14 cellular contexts compared by ENCODE assay signal in the genomic region with DNA sequence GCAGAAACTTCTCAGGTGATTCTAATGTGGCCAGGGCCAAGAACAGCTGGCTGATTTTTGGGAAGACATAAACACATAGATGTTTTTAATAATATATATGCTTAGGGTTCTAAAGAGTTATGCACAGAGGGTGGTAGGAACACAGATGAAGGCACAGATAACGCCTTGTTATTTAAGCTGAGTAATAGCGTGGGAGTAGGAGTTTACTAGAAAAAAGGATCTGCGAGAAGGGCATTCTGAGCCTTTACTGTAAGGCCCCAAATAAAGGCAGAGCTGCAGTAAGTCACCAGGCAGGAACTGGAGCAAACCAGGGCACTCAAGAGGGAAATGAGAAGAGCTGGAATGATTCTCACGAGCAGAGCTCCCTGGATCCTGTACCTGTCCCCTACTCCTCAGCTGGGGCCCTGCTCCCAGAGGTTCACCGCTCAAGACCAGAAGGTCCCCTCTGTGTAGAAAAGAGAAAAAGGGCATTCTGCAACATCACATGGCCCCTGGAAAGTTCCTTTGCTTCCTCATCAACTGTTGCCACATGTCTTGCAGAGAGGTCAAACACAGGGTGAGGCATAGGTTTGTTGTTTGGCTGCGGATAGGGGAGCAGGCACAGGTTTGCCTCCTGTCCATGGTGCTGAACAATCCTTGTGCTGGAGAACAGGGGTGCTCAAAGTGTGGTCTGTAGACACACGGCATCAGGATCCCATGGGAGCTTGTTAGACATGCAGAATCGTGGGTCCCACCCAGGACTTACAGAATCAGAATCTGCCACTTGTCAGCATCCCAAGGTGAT.
DNase-seq lines count a peak whose midpoint lies in the region; ATAC-seq and TF ChIP-seq lines count a peak whose summit lies in the region.
"Had no signal": no experiment of that assay in that cellular context is flagged by ENCODE, and none has a peak within 500 bp of the region (broad histone marks: within the 10 kb centered on the region; RNA-seq: fewer than 3 reads in every experiment).

No MANE protein-coding gene starts in this region.

- TF ChIP-seq CTCF in mammary epithelial cell (conservative IDR thresholded peaks at IDR 0.05 in 1 of 2, IDR thresholded peaks at IDR 0.05 in 1 of 2; ENCODE audit: extremely low read depth in 1 of 2, insufficient read depth in 1 of 2, low read depth in 1 of 2, low read length in 2 of 2) (no peak), liver (IDR thresholded peaks at IDR 0.05; ENCODE audit: low read depth, low read length, missing input control) (no peak)

- H4K20me1 ChIP-seq in mammary epithelial cell (ENCODE audit: insufficient read depth, low read length): no peaks in the 10 kb centered on the region

- H3K9ac ChIP-seq in mammary epithelial cell (ENCODE audit: insufficient read depth, low read length) (no peak overlapping the region), liver (ENCODE audit: low read depth in 1 of 2, low read length in 2 of 2) (no peak overlapping the region)
- H3K9ac ChIP-seq: BLaER1 treated with 17β-estradiol and CSF1 and Interleukin-3, amounts not matched to agents 10 nM and 100 nM had no signal

- H2AFZ ChIP-seq in mammary epithelial cell (ENCODE audit: low read depth, low read length): no peak overlapping the region

- H3K79me2 ChIP-seq in mammary epithelial cell (ENCODE audit: insufficient read depth, low read length): no peaks in the 10 kb centered on the region

- intact Hi-C loops in mammary epithelial cell (cut with micrococcal nuclease): no loop called here

- 51% methylated on average over 8 of the region's 8 CpGs for WGBS in mammary epithelial cell (ENCODE audit: low coverage, missing lambda C conversion rate)
- 62% methylated on average over 8 of the region's 8 CpGs for WGBS in liver

- in situ Hi-C loops in mammary epithelial cell (cut with MboI; ENCODE audit: low sequenced_read_pairs in 2 of 2): no loop called here

- no TSS peak for BruUV-seq in mammary epithelial cell (replicated peaks; lab: Mats Ljungman, UMichigan)

- H3K4me1 ChIP-seq in mammary epithelial cell (ENCODE audit: insufficient read depth, low read length) (no peaks in the 10 kb centered on the region), liver (ENCODE audit: control insufficient read depth in 4 of 4, insufficient read depth in 4 of 4, low read length in 3 of 4) (no peaks in the 10 kb centered on the region)
- H3K4me1 ChIP-seq: ascending aorta, vagina had no signal

- dilution Hi-C loops in mammary epithelial cell (cut with HindIII; ENCODE audit: low sequenced_read_pairs): no loop called here

- H3K4me3 ChIP-seq in mammary epithelial cell (replicated peaks in 1 of 3; ENCODE audit: insufficient read depth in 1 of 3, low read depth in 2 of 3, low read length in 3 of 3) (no peak overlapping the region), liver (ENCODE audit: low read depth in 1 of 3, low read length in 3 of 3) (no peak overlapping the region)
- H3K4me3 ChIP-seq: ascending aorta; BLaER1 treated with 17β-estradiol and CSF1 and Interleukin-3, amounts not matched to agents 10 nM and 100 nM; vagina had no signal

- H3K36me3 ChIP-seq in mammary epithelial cell (ENCODE audit: insufficient read depth, low read length) (no peaks in the 10 kb centered on the region), liver (ENCODE audit: control insufficient read depth in 4 of 4, insufficient read depth in 3 of 4, low read depth in 1 of 4, low read length in 3 of 4) (no peaks in the 10 kb centered on the region)
- H3K36me3 ChIP-seq: ascending aorta; BLaER1 treated with 17β-estradiol and CSF1 and Interleukin-3, amounts not matched to agents 10 nM and 100 nM; vagina had no signal

- no peak overlapping the region for H3K27ac ChIP-seq in mammary epithelial cell (ENCODE audit: insufficient read depth, low read depth, low read length)
- H3K27ac ChIP-seq in liver (ENCODE audit: low read depth in 1 of 2, low read length in 2 of 2): no peak overlapping the region
- H3K27ac ChIP-seq: ascending aorta; BLaER1 treated with 17β-estradiol and CSF1 and Interleukin-3, amounts not matched to agents 10 nM and 100 nM; vagina had no signal

- TF ChIP-seq RAD21 in liver (IDR thresholded peaks at IDR 0.05): no peak

- H3K27me3 ChIP-seq in mammary epithelial cell (ENCODE audit: insufficient read depth, low read length): no peaks in the 10 kb centered on the region
- peaks cover 0 to 4% (median 0%) of the 10 kb centered on the region in 4 donors for H3K27me3 ChIP-seq in liver (ENCODE audit: control insufficient read depth in 4 of 4, insufficient read depth in 4 of 4, low read length in 3 of 4)
- H3K27me3 ChIP-seq: ascending aorta; BLaER1 treated with 17β-estradiol and CSF1 and Interleukin-3, amounts not matched to agents 10 nM and 100 nM; vagina had no signal

- H3K9me3 ChIP-seq in mammary epithelial cell (replicated peaks; ENCODE audit: insufficient read depth, low read length): no peaks in the 10 kb centered on the region
- H3K9me3 ChIP-seq in liver (ENCODE audit: control insufficient read depth in 4 of 4, low read length in 3 of 4): no peaks in the 10 kb centered on the region
- H3K9me3 ChIP-seq: ascending aorta; BLaER1 treated with 17β-estradiol and CSF1 and Interleukin-3, amounts not matched to agents 10 nM and 100 nM; vagina had no signal

- no peak for ATAC-seq in GM21619 (IDR thresholded peaks at IDR 0.05; ENCODE audit: unreplicated experiment)
- no peak for ATAC-seq in GM21576 (IDR thresholded peaks at IDR 0.05; ENCODE audit: unreplicated experiment)
- ATAC-seq: Panc1 had no signal

- DNase-seq in EH (ENCODE audit: low read depth) (peak; percentile 17), NCI-H2029 treated with DMSO at 0.1 percent for 48 hours (lab: John Stamatoyannopoulos, UW) (peak; percentile 20), mammary epithelial cell (peak; percentile 36), amygdala (lab: John Stamatoyannopoulos, UW) (no peak)
- no peak for DNase-seq in stimulated activated CD4-positive, alpha-beta T cell treated with anti-CD3 and anti-CD28 coated beads, Interleukin-4, amount 100 ng/mL, for 4 hours
- DNase-seq: NCI-H187 treated with DMSO at 0.1 percent for 48 hours; stimulated activated CD4-positive, alpha-beta T cell treated with anti-CD3 and anti-CD28 coated beads, Interleukin-12 subunit alpha, Interleukin-12 subunit beta, amount 100 ng/mL, for 4 hours had no signal

- CTCF ChIA-PET in mammary epithelial cell (lab: Charles Lee; ENCODE audit: low non-redundant PET): no interaction called here

- H3K4me2 ChIP-seq in mammary epithelial cell (ENCODE audit: insufficient read depth, low read depth, low read length): no peak overlapping the region

TF ChIP-seq in liver, 16 proteins besides CTCF, POLR2A, EP300 and RAD21:
- TF ChIP-seq GABPA (IDR thresholded peaks at IDR 0.05 in 1 of 2, conservative IDR thresholded peaks at IDR 0.05 in 1 of 2) (no peak), REST (IDR thresholded peaks at IDR 0.05) (peak; percentile 96)

Comparison
In these comparisons a context has a peak if more than half of its experiments do, and no peak if none do; other contexts are left out.
1. DNase-seq: peak in EH (single experiment), NCI-H2029 treated with DMSO at 0.1 percent for 48 hours (single experiment) and mammary epithelial cell (single experiment); none in stimulated activated CD4-positive, alpha-beta T cell treated with anti-CD3 and anti-CD28 coated beads, Interleukin-4, amount 100 ng/mL, for 4 hours (0 of 2) and amygdala (0 of 56).